In the genomic region with DNA sequence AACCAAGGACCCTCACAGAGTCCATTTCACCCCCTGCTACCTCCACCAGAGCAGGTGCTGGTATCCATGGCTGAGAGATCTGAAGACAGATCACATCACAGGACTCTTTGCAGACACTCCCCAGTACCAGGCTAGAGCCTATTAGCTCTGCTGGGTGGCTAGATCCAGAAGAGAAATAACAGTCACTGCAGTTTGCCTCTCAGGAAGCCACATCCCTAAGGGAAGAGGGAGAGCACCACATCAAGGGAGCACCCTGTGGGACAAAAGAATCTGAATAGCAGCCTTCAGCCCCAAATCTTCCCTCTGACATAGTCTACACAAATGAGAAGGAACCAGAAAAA, we compare ENCODE assay signal across 1 cellular context.
TF ChIP-seq lines count a peak whose summit lies in the region.

No MANE protein-coding gene starts in this region.

TF ChIP-seq in HepG2, 621 proteins besides CTCF, POLR2A, EP300 and RAD21:
- peak; percentile 86 for TF ChIP-seq ZNF263 (CRISPR knock-in tag; IDR thresholded peaks at IDR 0.05)
TF ChIP-seq in HepG2: peak in this region for 1; not testable (repeated sequence) for 620.
